17 cellular contexts compared by ENCODE assay signal in the genomic region with DNA sequence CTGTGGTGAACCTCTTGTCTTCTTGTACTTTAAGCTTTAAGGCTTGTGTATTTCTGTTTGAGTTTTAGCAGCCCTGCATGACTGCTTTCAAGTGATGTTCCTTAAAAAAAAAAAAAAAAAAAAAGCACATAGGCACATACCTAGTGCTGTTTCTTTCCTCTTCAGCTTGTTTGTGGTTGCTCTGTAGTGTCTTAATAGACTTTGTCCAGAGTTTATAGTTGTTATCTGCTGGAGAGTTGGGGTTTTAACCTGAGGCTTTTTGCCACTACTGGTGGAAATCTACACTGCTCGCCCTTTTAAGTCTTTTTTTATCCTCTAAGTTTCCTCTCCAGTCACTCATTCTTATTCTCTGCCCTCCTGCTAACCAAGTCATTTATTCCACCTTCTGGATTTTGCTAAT. TPM values are rescaled to one million over a fixed set of nuclear protein-coding genes. Genes with fewer than 3 reads are reported as not detected.
DNase-seq lines count a peak whose midpoint lies in the region; ATAC-seq and TF ChIP-seq lines count a peak whose summit lies in the region.
"Had no signal": no experiment of that assay in that cellular context is flagged by ENCODE, and none has a peak within 500 bp of the region (broad histone marks: within the 10 kb centered on the region; RNA-seq: fewer than 3 reads in every experiment).

No MANE protein-coding gene starts in this region.

- no peaks in the 10 kb centered on the region for H3K9me3 Mint-ChIP-seq in activated CD4-positive, alpha-beta T cell treated with anti-CD3 and anti-CD28 coated beads, Interleukin-2, amount 10 ng/mL, durations not matched to agents 24 days and 14 days
- H3K9me3 Mint-ChIP-seq in endodermal cell, result no peaks in the 10 kb centered on the region
- H3K9me3 Mint-ChIP-seq in osteocyte (ENCODE audit: unreplicated experiment), result no peaks in the 10 kb centered on the region

- DNase-seq in activated CD4-positive, alpha-beta T cell treated with anti-CD3 and anti-CD28 coated beads, Interleukin-2, amount 10 ng/mL, durations not matched to agents 24 days and 14 days, result no peak
- DNase-seq in activated CD4-positive, alpha-beta T cell treated with anti-CD3 and anti-CD28 coated beads, Interleukin-2, amount 50 U/mL, for 48 hours, result no peak
- DNase-seq in endodermal cell (no peak), osteocyte (ENCODE audit: extremely low spot score, unreplicated experiment) (no peak), KG1 (lab: John Stamatoyannopoulos, UW) (no peak)
- DNase-seq in stimulated activated CD4-positive, alpha-beta T cell treated with anti-CD3 and anti-CD28 coated beads, Interleukin-4, amount 100 ng/mL, for 4 hours, result no peak
- DNase-seq: amygdala, MM.1S, NCI-H2029 treated with DMSO at 0.1 percent for 48 hours, NCI-H526 treated with DMSO at 0.1 percent for 48 hours, Peyer's patch, psoas muscle, WERI-Rb-1 had no signal

- peaks cover 87% of the 10 kb centered on the region for H4K20me1 ChIP-seq in Loucy (ENCODE audit: insufficient read depth, low read length, poor library complexity, severe bottlenecking)

- peaks cover 44% of the 10 kb centered on the region for H3K4me1 Mint-ChIP-seq in activated CD4-positive, alpha-beta T cell treated with anti-CD3 and anti-CD28 coated beads, Interleukin-2, amount 10 ng/mL, durations not matched to agents 24 days and 14 days
- H3K4me1 Mint-ChIP-seq in endodermal cell, result peaks cover 48% of the 10 kb centered on the region
- H3K4me1 Mint-ChIP-seq in osteocyte (ENCODE audit: unreplicated experiment), result peaks cover 40% of the 10 kb centered on the region

- no peak overlapping the region for H3K9ac ChIP-seq in Loucy (ENCODE audit: low read depth, low read length, poor library complexity, severe bottlenecking)
- H3K9ac ChIP-seq in endodermal cell (ENCODE audit: extremely low read depth, low read length, poor library complexity, severe bottlenecking), result no peak overlapping the region

- peak overlapping the region; percentile 18 for H3K27ac Mint-ChIP-seq in activated CD4-positive, alpha-beta T cell treated with anti-CD3 and anti-CD28 coated beads, Interleukin-2, amount 10 ng/mL, durations not matched to agents 24 days and 14 days
- H3K27ac Mint-ChIP-seq in endodermal cell (peak overlapping the region; percentile 4), osteocyte (ENCODE audit: unreplicated experiment) (peak overlapping the region; percentile 7)

- H3K27me3 ChIP-seq in Loucy (ENCODE audit: insufficient read depth, low read length, poor library complexity, severe bottlenecking) (no peaks in the 10 kb centered on the region), endodermal cell (ENCODE audit: control insufficient read depth, insufficient read depth, low read length, poor library complexity, severe bottlenecking) (no peaks in the 10 kb centered on the region)
- H3K27me3 ChIP-seq: Peyer's patch had no signal

- H3K4me2 ChIP-seq in Loucy (ENCODE audit: low read depth, low read length, poor library complexity, severe bottlenecking), result peak overlapping the region; percentile 44

- no peak overlapping the region for H3K4me3 Mint-ChIP-seq in activated CD4-positive, alpha-beta T cell treated with anti-CD3 and anti-CD28 coated beads, Interleukin-2, amount 10 ng/mL, durations not matched to agents 24 days and 14 days
- H3K4me3 Mint-ChIP-seq in endodermal cell (no peak overlapping the region), osteocyte (ENCODE audit: unreplicated experiment) (no peak overlapping the region)

- H3K36me3 Mint-ChIP-seq in activated CD4-positive, alpha-beta T cell treated with anti-CD3 and anti-CD28 coated beads, Interleukin-2, amount 10 ng/mL, durations not matched to agents 24 days and 14 days (ENCODE audit: low read depth), result peaks cover 30% of the 10 kb centered on the region
- H3K36me3 Mint-ChIP-seq in endodermal cell (ENCODE audit: low read depth) (peaks cover 6% of the 10 kb centered on the region), osteocyte (ENCODE audit: unreplicated experiment) (peaks cover 13% of the 10 kb centered on the region)

- peaks cover 34% of the 10 kb centered on the region for H3K4me1 ChIP-seq in Loucy (ENCODE audit: insufficient read depth, low read length, poor library complexity, severe bottlenecking)
- H3K4me1 ChIP-seq in endodermal cell (ENCODE audit: control insufficient read depth, insufficient read depth, low read length), result peaks cover 20% of the 10 kb centered on the region

- intact Hi-C loops in activated CD4-positive, alpha-beta T cell treated with anti-CD3 and anti-CD28 coated beads, Interleukin-2, amount 10 ng/mL, durations not matched to agents 24 days and 14 days (cut with micrococcal nuclease), result no loop called here

- no peaks in the 10 kb centered on the region for H3K9me3 ChIP-seq in Loucy (ENCODE audit: insufficient read depth, low read depth, low read length)
- H3K9me3 ChIP-seq in endodermal cell (ENCODE audit: control insufficient read depth, low read length), result no peaks in the 10 kb centered on the region
- H3K9me3 ChIP-seq: Peyer's patch, psoas muscle, thoracic aorta had no signal

- no peak overlapping the region for H2AFZ ChIP-seq in Loucy (ENCODE audit: low read length)

- H3K27me3 Mint-ChIP-seq in activated CD4-positive, alpha-beta T cell treated with anti-CD3 and anti-CD28 coated beads, Interleukin-2, amount 10 ng/mL, durations not matched to agents 24 days and 14 days, result no peaks in the 10 kb centered on the region
- H3K27me3 Mint-ChIP-seq in endodermal cell (ENCODE audit: insufficient read depth), result no peaks in the 10 kb centered on the region
- no peaks in the 10 kb centered on the region for H3K27me3 Mint-ChIP-seq in osteocyte (ENCODE audit: unreplicated experiment)

- no peak overlapping the region for H3K27ac ChIP-seq in endodermal cell (ENCODE audit: low read depth, low read length)
- H3K27ac ChIP-seq: epithelial cell of prostate, Peyer's patch, psoas muscle, thoracic aorta, WERI-Rb-1 had no signal

- no peaks in the 10 kb centered on the region for H3K9me2 ChIP-seq in Loucy (replicated peaks; ENCODE audit: low read depth, low read length)

- no peaks in the 10 kb centered on the region for H3F3A ChIP-seq in Loucy (ENCODE audit: low read depth)

- no peak for TF ChIP-seq CTCF in Loucy (conservative IDR thresholded peaks at IDR 0.05; ENCODE audit: low read length)
- TF ChIP-seq CTCF in endodermal cell (conservative IDR thresholded peaks at IDR 0.05), result no peak
- TF ChIP-seq CTCF in osteocyte (IDR thresholded peaks at IDR 0.05), result no peak

- 96% methylated on average over 1 of the region's 1 CpG; no CpG with 5 or more reads in 1 of the 2 experiments for WGBS in endodermal cell (ENCODE audit: insufficient coverage in 1 of 2, insufficient read length in 1 of 2), 2 experiments

- no peak for ATAC-seq in GM21737 (IDR thresholded peaks at IDR 0.05; ENCODE audit: unreplicated experiment)
- ATAC-seq: psoas muscle had no signal

- H3K36me3 ChIP-seq in Loucy (ENCODE audit: insufficient read depth, low read length) (no peaks in the 10 kb centered on the region), endodermal cell (ENCODE audit: control insufficient read depth, insufficient read depth, low read length) (peaks cover 8% of the 10 kb centered on the region)
- H3K36me3 ChIP-seq: Peyer's patch, thoracic aorta, WERI-Rb-1 had no signal

- H3K79me2 ChIP-seq in Loucy (ENCODE audit: insufficient read depth, low read length), result peaks cover 96% of the 10 kb centered on the region

- H3K4me3 ChIP-seq in Loucy (ENCODE audit: low read length, poor library complexity, severe bottlenecking) (no peak overlapping the region), endodermal cell (ENCODE audit: low read length) (no peak overlapping the region)
- H3K4me3 ChIP-seq: Peyer's patch, psoas muscle, thoracic aorta had no signal

RNA-seq across cellular contexts. Expression of gene AGFG1, which starts 34.5 kb away (rescaled TPM):
- 221 and 229 TPM in 2 replicates for total RNA-seq in activated CD4-positive, alpha-beta T cell treated with anti-CD3 and anti-CD28 coated beads, Interleukin-2, amount 10 ng/mL, durations not matched to agents 24 days and 14 days
- total RNA-seq in endodermal cell (10 to 100 TPM; 90.3 to 92.0 TPM), osteocyte (51.2 and 55.1 TPM in 2 replicates)
- polyA plus RNA-seq in endodermal cell (2013, experiment 1 of 2), result 67.5 TPM
- polyA plus RNA-seq in endodermal cell (2013, experiment 2 of 2), result 65.3 TPM
